Comparison of ENCODE assay signal across 23 cellular contexts in the genomic region with DNA sequence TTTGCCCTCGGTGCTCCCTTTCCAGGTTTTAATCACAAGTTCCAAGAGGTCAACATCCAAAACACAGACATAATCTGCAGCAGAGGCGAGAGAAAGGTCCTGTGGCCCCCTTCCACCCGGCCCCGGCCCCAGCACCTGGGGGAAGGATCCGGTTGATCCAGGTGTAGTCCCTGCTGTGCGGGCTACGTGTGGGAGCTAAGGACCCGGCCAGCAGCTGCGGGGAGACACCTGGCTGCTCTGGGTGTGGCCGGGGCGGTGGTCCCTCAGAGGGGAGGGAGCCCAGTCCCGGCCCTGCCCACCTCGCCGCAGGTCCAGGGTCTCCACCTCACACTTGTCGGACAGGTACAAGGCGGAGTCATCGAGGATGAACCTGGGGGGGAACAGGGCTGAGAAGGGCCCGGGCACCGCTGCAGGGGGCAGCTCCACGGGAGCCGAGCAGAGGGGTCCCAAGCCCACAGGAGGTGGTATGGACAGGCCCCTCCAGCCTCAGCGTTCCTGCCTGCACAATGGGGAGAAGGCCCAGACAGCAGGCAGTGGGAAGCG. TPM values are rescaled to one million over a fixed set of nuclear protein-coding genes. Genes with fewer than 3 reads are reported as not detected.
A peak's percentile ranks its signal among the peaks of the same experiment; 100 is the strongest.
DNase-seq lines count a peak whose midpoint lies in the region; ATAC-seq, FAIRE-seq and TF ChIP-seq lines count a peak whose summit lies in the region.
"Had no signal": no experiment of that assay in that cellular context is flagged by ENCODE, and none has a peak within 500 bp of the region (broad histone marks: within the 10 kb centered on the region; RNA-seq: fewer than 3 reads in every experiment).

No MANE protein-coding gene starts in this region.

- 97% methylated on average over 20 of the region's 23 CpGs for WGBS in K562 (ENCODE audit: insufficient coverage, low coverage, missing lambda C conversion rate)

- CTCF ChIA-PET in K562 (lab: Yijun Ruan, JAX; ENCODE audit: low intra/inter-chr PET ratio), result no interaction called here

- no peak for FAIRE-seq in K562 (lab: Jason Lieb, UNC)
- FAIRE-seq: A549, G401.6, GM12891, GM19239 had no signal

- peaks cover 0 to 17% of the 10 kb centered on the region in 2 experiments; a peak in 3 of 5 replicates for H3K4me1 ChIP-seq in K562 (replicated peaks in 1 of 2; ENCODE audit: control insufficient read depth in 2 of 2, insufficient read depth in 2 of 2, low read length in 2 of 2)
- H3K4me1 ChIP-seq in osteoblast (ENCODE audit: insufficient read depth, low read length), result no peaks in the 10 kb centered on the region
- H3K4me1 ChIP-seq: BE2C, BLaER1 had no signal

- TF ChIP-seq CTCF in K562 (IDR thresholded peaks at IDR 0.05 in 2 of 3, conservative IDR thresholded peaks at IDR 0.05 in 1 of 3; ENCODE audit: insufficient read depth in 2 of 3, low read depth in 1 of 3, low read length in 3 of 3), result no peak
- TF ChIP-seq CTCF in osteoblast (IDR thresholded peaks at IDR 0.05; ENCODE audit: extremely low read depth, low read depth, low read length), result no peak

- in situ Hi-C loops in K562 (cut with MboI), result no loop called here

- H3K27ac ChIP-seq in K562 (ENCODE audit: extremely low read depth, low read depth, low read length) (no peak overlapping the region), osteoblast (ENCODE audit: low read depth, low read length) (no peak overlapping the region)
- H3K27ac ChIP-seq: 22Rv1, A549, BLaER1 had no signal

- peak overlapping the region in 1 of 2 experiments; percentile 52; a peak in 1 of 4 replicates for H3K9ac ChIP-seq in K562 (ENCODE audit: insufficient read depth in 1 of 2, low read depth in 2 of 2, low read length in 2 of 2)
- H3K9ac ChIP-seq: BLaER1 had no signal

- intact Hi-C loops in K562 (cut with micrococcal nuclease), result no loop called here

- no peaks in the 10 kb centered on the region for H3K9me1 ChIP-seq in K562 (ENCODE audit: control insufficient read depth, insufficient read depth, low read length)

- POLR2A ChIA-PET in K562 (lab: Yijun Ruan, JAX), result interaction anchor here (0.6 to 1.0 kb wide), 3 partner anchors 8 to 60 kb away, joined by 3 read pairs; no protein-coding TSS in a partner anchor

- H2AFZ ChIP-seq in K562 (ENCODE audit: low read depth, low read length) (no peak overlapping the region), osteoblast (ENCODE audit: low read length) (no peak overlapping the region)

- ATAC-seq in K562, result no peak
- ATAC-seq in GM21528 (IDR thresholded peaks at IDR 0.05; ENCODE audit: low FRiP score, unreplicated experiment), result no peak
- ATAC-seq: A549 had no signal

- TF ChIP-seq EP300 in K562 (IDR thresholded peaks at IDR 0.05; ENCODE audit: low read length), result no peak

- DNase-seq in H7 (peak; percentile 62), K562 (ENCODE audit: extremely low read depth in 1 of 4, low spot score in 3 of 4) (no peak), osteoblast (ENCODE audit: insufficient read length, low spot score, missing footprints) (peak; percentile 52), AG20443 (ENCODE audit: low spot score) (no peak)
- DNase-seq in activated CD4-positive, alpha-beta T cell treated with anti-CD3 and anti-CD28 coated beads, Interleukin-2, amount 50 U/mL, for 1 hour, result no peak
- DNase-seq: BE2C; C1 segment of cervical spinal cord; CD4-positive, alpha-beta memory T cell; CD4-positive, CD25-positive, alpha-beta regulatory T cell; CD8-positive, alpha-beta memory T cell; COR-L47; DMS 273 treated with DMSO at 0.1 percent for 48 hours; DMS79 treated with DMSO at 0.1 percent for 48 hours; GF-D8 had no signal

- H4K20me1 ChIP-seq in K562 (replicated peaks; ENCODE audit: control insufficient read depth, insufficient read depth, low read length) (no peaks in the 10 kb centered on the region), osteoblast (ENCODE audit: insufficient read depth, low read length) (no peaks in the 10 kb centered on the region)
- H4K20me1 ChIP-seq: BLaER1 had no signal

- no peaks in the 10 kb centered on the region for H3K9me3 ChIP-seq in K562 (replicated peaks; ENCODE audit: control insufficient read depth, insufficient read depth, low read depth, low read length)
- no peaks in the 10 kb centered on the region for H3K9me3 ChIP-seq in osteoblast (ENCODE audit: low read depth, low read length)
- H3K9me3 ChIP-seq: A549, BE2C, BLaER1 had no signal

- no peak for TF ChIP-seq POLR2A in K562 (conservative IDR thresholded peaks at IDR 0.05)

- no peaks in the 10 kb centered on the region for H3K27me3 ChIP-seq in H7 (ENCODE audit: control insufficient read depth, insufficient read depth, low read length)
- no peaks in the 10 kb centered on the region for H3K27me3 ChIP-seq in K562 (ENCODE audit: control insufficient read depth in 2 of 2, insufficient read depth in 2 of 2, low read length in 2 of 2)
- no peaks in the 10 kb centered on the region for H3K27me3 ChIP-seq in osteoblast (ENCODE audit: insufficient read depth, low read length)
- H3K27me3 ChIP-seq: BE2C, BLaER1 had no signal

- H3K36me3 ChIP-seq in H7 (replicated peaks; ENCODE audit: control insufficient read depth, insufficient read depth, low read length) (peaks cover 6% of the 10 kb centered on the region), K562 (ENCODE audit: control insufficient read depth, insufficient read depth, low read length) (peaks cover 81% of the 10 kb centered on the region; the same call in 2 of the 3 replicates), osteoblast (ENCODE audit: insufficient read depth, low read length) (peaks cover 19% of the 10 kb centered on the region)
- H3K36me3 ChIP-seq: BE2C had no signal

- H3K79me2 ChIP-seq in K562 (ENCODE audit: control insufficient read depth, insufficient read depth, low read length), result no peaks in the 10 kb centered on the region
- H3K79me2 ChIP-seq in osteoblast (ENCODE audit: insufficient read depth, low read length), result no peaks in the 10 kb centered on the region

- H3K4me2 ChIP-seq in K562 (ENCODE audit: insufficient read depth, low read length) (no peak overlapping the region), osteoblast (ENCODE audit: insufficient read depth, low read length) (no peak overlapping the region)
- H3K4me2 ChIP-seq: A549, BLaER1 had no signal

- TF ChIP-seq RAD21 in K562 (CRISPR knock-in tag; conservative IDR thresholded peaks at IDR 0.05 in 1 of 2, IDR thresholded peaks at IDR 0.05 in 1 of 2), result no peak

- H3K4me3 ChIP-seq in H7 (ENCODE audit: insufficient read depth, low read depth, low read length), result no peak overlapping the region
- H3K4me3 ChIP-seq in K562, result no peak overlapping the region
- H3K4me3 ChIP-seq in osteoblast (ENCODE audit: insufficient read depth, low read length), result no peak overlapping the region
- H3K4me3 ChIP-seq: A549, BLaER1 had no signal

- BruUV-seq in K562 (replicated peaks; lab: Mats Ljungman, UMichigan), result no TSS peak

RNA-seq across cellular contexts. Expression of a gene that starts 13.6 kb away (rescaled TPM):
- total RNA-seq in H7 (2014; rRNA removed; shearing (Covaris generic)), result 19.3 and 22.5 TPM in 2 replicates
- 50.6 and 183 TPM in 2 replicates for total RNA-seq in K562 (2011; cell fraction: chromatin; rRNA removed; ENCODE audit: low replicate concordance)
- total RNA-seq in K562 (2011; cell fraction: nucleolus; rRNA removed), result 131 and 133 TPM in 2 replicates
- total RNA-seq in K562 (2011; cell fraction: nucleoplasm; rRNA removed), result 70.0 and 70.2 TPM in 2 replicates
- total RNA-seq in K562 (2014; rRNA removed) (22.2 and 22.4 TPM in 2 replicates), K562 (2014; rRNA removed; fragmentation: Illumina TruSeq; extraction: Trizol) (3.2 and 3.6 TPM in 2 replicates), K562 (2015; rRNA removed; fragmentation: Illumina TruSeq; extraction: Trizol) (6.2 and 7.7 TPM in 2 replicates), K562 (2021) (37.7 and 45.9 TPM in 2 replicates), osteoblast (20.0 and 25.7 TPM in 2 replicates)
- polyA plus RNA-seq in K562 (2011; rRNA removed) (4.6 and 11.2 TPM in 2 replicates), K562 (2014; fragmentation: Illumina TruSeq; extraction: Trizol) (5.2 and 15.8 TPM in 2 replicates), K562 (2014; fragmentation: Nextera tagmentation; extraction: Ambion mirVana) (under 1 TPM; 0.25 to 0.53 TPM), K562 (2014; rRNA removed) (21.0 and 21.6 TPM in 2 replicates)
- 6.2 and 17.3 TPM in 2 replicates for polyA plus RNA-seq in K562 (2011; cell fraction: cytosol; rRNA removed)
- 42.8 and 78.0 TPM in 2 replicates for polyA plus RNA-seq in K562 (2011; cell fraction: nucleus; rRNA removed)
- 22.5 and 32.9 TPM in 2 replicates for polyA plus RNA-seq in K562 (2012)
- polyA minus RNA-seq in K562 (2011; rRNA and poly(A)+ RNA removed), result 5.7 and 7.2 TPM in 2 replicates
- polyA minus RNA-seq in K562 (2011; cell fraction: cytosol; rRNA and poly(A)+ RNA removed), result 18.2 and 19.4 TPM in 2 replicates
- 45.1 and 49.8 TPM in 2 replicates for polyA minus RNA-seq in K562 (2011; cell fraction: nucleus; rRNA and poly(A)+ RNA removed)

RNA-seq across cellular contexts. Expression of a gene that starts 21.1 kb away (rescaled TPM):
- 5.0 and 6.0 TPM in 2 replicates for total RNA-seq in H7 (2014; rRNA removed; shearing (Covaris generic))
- total RNA-seq in K562 (2011; cell fraction: chromatin; rRNA removed; ENCODE audit: low replicate concordance), result 18.6 and 35.5 TPM in 2 replicates
- 16.1 and 22.7 TPM in 2 replicates for total RNA-seq in K562 (2011; cell fraction: nucleolus; rRNA removed)
- total RNA-seq in K562 (2011; cell fraction: nucleoplasm; rRNA removed), result 17.8 and 18.6 TPM in 2 replicates
- total RNA-seq in K562 (2014; rRNA removed) (3.3 and 5.2 TPM in 2 replicates), K562 (2014; rRNA removed; fragmentation: Illumina TruSeq; extraction: Trizol) (1.8 and 3.2 TPM in 2 replicates), K562 (2015; rRNA removed; fragmentation: Illumina TruSeq; extraction: Trizol) (2.5 and 2.6 TPM in 2 replicates), K562 (2021) (6.4 and 7.8 TPM in 2 replicates), osteoblast (6.2 and 6.8 TPM in 2 replicates)
- polyA plus RNA-seq in K562 (2011; rRNA removed) (7.3 and 11.1 TPM in 2 replicates), K562 (2014; fragmentation: Illumina TruSeq; extraction: Trizol) (5.1 and 5.2 TPM in 2 replicates), K562 (2014; fragmentation: Nextera tagmentation; extraction: Ambion mirVana) (under 1 TPM; 0.10 to 0.13 TPM), K562 (2014; rRNA removed) (5.1 and 6.1 TPM in 2 replicates)
- polyA plus RNA-seq in K562 (2011; cell fraction: cytosol; rRNA removed), result 9.0 and 9.1 TPM in 2 replicates
- 46.9 and 48.0 TPM in 2 replicates for polyA plus RNA-seq in K562 (2011; cell fraction: nucleus; rRNA removed)
- 5.8 and 10.7 TPM in 2 replicates for polyA plus RNA-seq in K562 (2012)
- polyA minus RNA-seq in K562 (2011; rRNA and poly(A)+ RNA removed), result 3.4 and 4.0 TPM in 2 replicates
- polyA minus RNA-seq in K562 (2011; cell fraction: cytosol; rRNA and poly(A)+ RNA removed), result 3.6 and 3.9 TPM in 2 replicates
- 4.8 and 5.9 TPM in 2 replicates for polyA minus RNA-seq in K562 (2011; cell fraction: nucleus; rRNA and poly(A)+ RNA removed)

RNA-seq across cellular contexts. Expression of a gene that starts 24.9 kb away (rescaled TPM):
- 23.7 and 30.2 TPM in 2 replicates for total RNA-seq in H7 (2014; rRNA removed; shearing (Covaris generic))
- total RNA-seq in K562 (2011; cell fraction: chromatin; rRNA removed; ENCODE audit: low replicate concordance), result 20.8 and 92.1 TPM in 2 replicates
- total RNA-seq in K562 (2011; cell fraction: nucleolus; rRNA removed), result 57.7 and 64.3 TPM in 2 replicates
- 24.2 and 37.8 TPM in 2 replicates for total RNA-seq in K562 (2011; cell fraction: nucleoplasm; rRNA removed)
- total RNA-seq in K562 (2014; rRNA removed), result 39.1 and 40.0 TPM in 2 replicates
- 7.2 and 11.5 TPM in 2 replicates for total RNA-seq in K562 (2014; rRNA removed; fragmentation: Illumina TruSeq; extraction: Trizol)
- total RNA-seq in K562 (2015; rRNA removed; fragmentation: Illumina TruSeq; extraction: Trizol), result 12.7 and 12.9 TPM in 2 replicates
- total RNA-seq in K562 (2021), result 65.0 and 69.6 TPM in 2 replicates
- 16.4 and 34.2 TPM in 2 replicates for polyA plus RNA-seq in K562 (2011; rRNA removed)
- 30.6 and 56.6 TPM in 2 replicates for polyA plus RNA-seq in K562 (2011; cell fraction: cytosol; rRNA removed)
- 30.2 and 48.9 TPM in 2 replicates for polyA plus RNA-seq in K562 (2011; cell fraction: nucleus; rRNA removed)
- 38.5 and 52.8 TPM in 2 replicates for polyA plus RNA-seq in K562 (2012)
- polyA plus RNA-seq in K562 (2014; fragmentation: Illumina TruSeq; extraction: Trizol), result 41.0 and 45.1 TPM in 2 replicates
- under 1 TPM; 0.46 to 0.59 TPM for polyA plus RNA-seq in K562 (2014; fragmentation: Nextera tagmentation; extraction: Ambion mirVana)
- polyA plus RNA-seq in K562 (2014; rRNA removed), result 26.8 and 27.3 TPM in 2 replicates
- 26.8 and 39.2 TPM in 2 replicates for polyA minus RNA-seq in K562 (2011; rRNA and poly(A)+ RNA removed)
- 50.9 and 64.3 TPM in 2 replicates for polyA minus RNA-seq in K562 (2011; cell fraction: cytosol; rRNA and poly(A)+ RNA removed)
- polyA minus RNA-seq in K562 (2011; cell fraction: nucleus; rRNA and poly(A)+ RNA removed), result 17.4 and 22.8 TPM in 2 replicates
- total RNA-seq in osteoblast, result 51.3 and 51.4 TPM in 2 replicates

RNA-seq across cellular contexts. Expression of a gene that starts 32.3 kb away (rescaled TPM):
- 2.4 TPM in 1 of 2 replicates, not detected in the other for total RNA-seq in H7 (2014; rRNA removed; shearing (Covaris generic))
- total RNA-seq in K562 (2011; cell fraction: chromatin; rRNA removed; ENCODE audit: low replicate concordance), result not detected in 2 replicates
- not detected in 2 replicates for total RNA-seq in K562 (2011; cell fraction: nucleolus; rRNA removed)
- total RNA-seq in K562 (2011; cell fraction: nucleoplasm; rRNA removed), result not detected in 2 replicates
- not detected in 2 replicates for total RNA-seq in K562 (2014; rRNA removed)
- not detected in 2 replicates for total RNA-seq in K562 (2014; rRNA removed; fragmentation: Illumina TruSeq; extraction: Trizol)
- total RNA-seq in K562 (2015; rRNA removed; fragmentation: Illumina TruSeq; extraction: Trizol), result 0.22 TPM in 1 of 2 replicates, not detected in the other
- not detected in 2 replicates for total RNA-seq in K562 (2021)
- polyA plus RNA-seq in K562 (2011; rRNA removed), result not detected in 2 replicates
- polyA plus RNA-seq in K562 (2011; cell fraction: cytosol; rRNA removed), result not detected in 2 replicates
- 0.74 and 0.88 TPM in 2 replicates for polyA plus RNA-seq in K562 (2011; cell fraction: nucleus; rRNA removed)
- not detected in 2 replicates for polyA plus RNA-seq in K562 (2012)
- polyA plus RNA-seq in K562 (2014; fragmentation: Illumina TruSeq; extraction: Trizol), result not detected in 2 replicates
- polyA plus RNA-seq in K562 (2014; fragmentation: Nextera tagmentation; extraction: Ambion mirVana), result under 1 TPM in 1 of 2 experiments, not detected in 1; 0.17 TPM
- 1.4 TPM in 1 of 2 replicates, not detected in the other for polyA plus RNA-seq in K562 (2014; rRNA removed)
- not detected in 2 replicates for polyA minus RNA-seq in K562 (2011; rRNA and poly(A)+ RNA removed)
- not detected in 2 replicates for polyA minus RNA-seq in K562 (2011; cell fraction: cytosol; rRNA and poly(A)+ RNA removed)
- not detected in 2 replicates for polyA minus RNA-seq in K562 (2011; cell fraction: nucleus; rRNA and poly(A)+ RNA removed)
- not detected in 2 replicates for total RNA-seq in osteoblast
- total RNA-seq: A172; CD4-positive, CD25-positive, alpha-beta regulatory T cell; CD8-positive, alpha-beta memory T cell had no signal
- polyA plus RNA-seq: A549; CD14-positive monocyte; CD4-positive, alpha-beta memory T cell; CD4-positive, CD25-positive, alpha-beta regulatory T cell; CD8-positive, alpha-beta memory T cell had no signal

RNA-seq across cellular contexts. Expression of a gene that starts 58.9 kb away (rescaled TPM):
- 2.3 and 2.6 TPM in 2 replicates for total RNA-seq in H7 (2014; rRNA removed; shearing (Covaris generic))
- total RNA-seq in K562 (2011; cell fraction: chromatin; rRNA removed; ENCODE audit: low replicate concordance), result 19.1 and 64.6 TPM in 2 replicates
- 33.3 and 37.9 TPM in 2 replicates for total RNA-seq in K562 (2011; cell fraction: nucleolus; rRNA removed)
- total RNA-seq in K562 (2011; cell fraction: nucleoplasm; rRNA removed), result 16.2 and 19.7 TPM in 2 replicates
- total RNA-seq in K562 (2014; rRNA removed) (4.0 and 7.1 TPM in 2 replicates), K562 (2014; rRNA removed; fragmentation: Illumina TruSeq; extraction: Trizol) (0.99 and 1.1 TPM in 2 replicates), K562 (2015; rRNA removed; fragmentation: Illumina TruSeq; extraction: Trizol) (2.1 and 2.5 TPM in 2 replicates), K562 (2021) (7.4 and 8.8 TPM in 2 replicates), osteoblast (under 0.01 and 0.29 TPM in 2 replicates)
- polyA plus RNA-seq in K562 (2011; rRNA removed) (2.2 and 3.6 TPM in 2 replicates), K562 (2014; fragmentation: Illumina TruSeq; extraction: Trizol) (1.8 and 4.6 TPM in 2 replicates), K562 (2014; fragmentation: Nextera tagmentation; extraction: Ambion mirVana) (under 1 TPM; 0.04 to 0.08 TPM), K562 (2014; rRNA removed) (7.9 and 11.8 TPM in 2 replicates)
- 2.0 and 4.5 TPM in 2 replicates for polyA plus RNA-seq in K562 (2011; cell fraction: cytosol; rRNA removed)
- polyA plus RNA-seq in K562 (2011; cell fraction: nucleus; rRNA removed), result 15.1 and 28.5 TPM in 2 replicates
- polyA plus RNA-seq in K562 (2012), result 4.7 and 6.3 TPM in 2 replicates
- 2.1 and 3.0 TPM in 2 replicates for polyA minus RNA-seq in K562 (2011; rRNA and poly(A)+ RNA removed)
- polyA minus RNA-seq in K562 (2011; cell fraction: cytosol; rRNA and poly(A)+ RNA removed), result 3.2 and 3.5 TPM in 2 replicates
- polyA minus RNA-seq in K562 (2011; cell fraction: nucleus; rRNA and poly(A)+ RNA removed), result 12.1 and 12.2 TPM in 2 replicates
- polyA plus RNA-seq: CD14-positive monocyte had no signal

Comparison
In these comparisons a context has a peak if more than half of its experiments do, and no peak if none do; other contexts are left out.
1. DNase-seq: peak in H7 (single experiment) and osteoblast (single experiment); none in K562 (0 of 4), activated CD4-positive, alpha-beta T cell treated with anti-CD3 and anti-CD28 coated beads, Interleukin-2, amount 50 U/mL, for 1 hour (single experiment) and AG20443 (single experiment).